11 cellular contexts compared by ENCODE assay signal in the genomic region with DNA sequence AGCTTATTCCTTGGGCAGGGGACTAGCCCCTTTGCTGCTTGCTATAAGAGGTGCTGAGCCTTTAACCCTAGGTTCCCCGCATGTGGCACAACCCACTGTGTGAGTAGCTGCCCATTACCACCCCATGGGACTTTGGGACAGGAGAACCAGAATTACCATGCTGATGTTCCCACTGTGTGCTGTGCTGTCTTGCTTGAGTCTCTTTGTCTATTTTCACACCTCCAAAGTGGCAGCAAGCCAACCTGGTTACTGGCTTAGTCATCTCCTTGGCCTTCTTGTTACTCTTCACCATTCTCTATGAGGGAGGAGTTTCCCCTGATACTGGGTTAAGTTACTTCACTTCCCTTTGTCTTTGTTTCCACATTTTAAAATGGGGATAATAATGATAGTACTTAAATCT.
A peak's percentile ranks its signal among the peaks of the same experiment; 100 is the strongest.
DNase-seq lines count a peak whose midpoint lies in the region; ATAC-seq and TF ChIP-seq lines count a peak whose summit lies in the region.
"Had no signal": no experiment of that assay in that cellular context is flagged by ENCODE, and none has a peak within 500 bp of the region (broad histone marks: within the 10 kb centered on the region; RNA-seq: fewer than 3 reads in every experiment).

No MANE protein-coding gene starts in this region.

- H3K36me3 ChIP-seq in CD4-positive, alpha-beta memory T cell (ENCODE audit: insufficient read depth, low read length): no peaks in the 10 kb centered on the region
- H3K36me3 ChIP-seq: tibial artery had no signal

- H3K4me3 ChIP-seq in cardiac fibroblast (replicated peaks in 1 of 2; ENCODE audit: low read depth in 2 of 2, low read length in 2 of 2): no peak overlapping the region
- no peak overlapping the region for H3K4me3 ChIP-seq in CD4-positive, alpha-beta memory T cell (ENCODE audit: low read length in 2 of 2)
- H3K4me3 ChIP-seq: lung, tibial artery had no signal

- CTCF ChIA-PET in activated CD8-positive, alpha-beta memory T cell treated with anti-CD3 and anti-CD28 coated beads, Interleukin-2, amount 10 ng/mL, durations not matched to agents 7 days and 5 days (lab: Charles Lee): interaction anchor here (1.0 kb wide), 1 partner anchor 457 kb away, joined by 5 read pairs; no protein-coding TSS in a partner anchor
- CTCF ChIA-PET in CD4-positive, alpha-beta memory T cell (lab: Charles Lee; ENCODE audit: partially characterized antibody): interaction anchor here (18.7 kb wide), 1 partner anchor 459 kb away, joined by 388 read pairs; no protein-coding TSS in a partner anchor

- no peaks in the 10 kb centered on the region for H3K9me3 Mint-ChIP-seq in activated CD8-positive, alpha-beta memory T cell treated with anti-CD3 and anti-CD28 coated beads, Interleukin-2, amount 10 ng/mL, durations not matched to agents 7 days and 5 days (ENCODE audit: low read depth)
- peaks cover 0 to 6% (median 0%) of the 10 kb centered on the region in 8 donors for H3K9me3 Mint-ChIP-seq in CD4-positive, alpha-beta memory T cell

- no peaks in the 10 kb centered on the region for H3K9me3 ChIP-seq in CD4-positive, alpha-beta memory T cell (ENCODE audit: control insufficient read depth in 1 of 2, low read length in 2 of 2)
- H3K9me3 ChIP-seq: tibial artery had no signal

- H3K27ac ChIP-seq in CD4-positive, alpha-beta memory T cell (ENCODE audit: low read depth, low read length): no peak overlapping the region
- H3K27ac ChIP-seq: tibial artery had no signal

- no peak overlapping the region for H3K4me3 Mint-ChIP-seq in activated CD8-positive, alpha-beta memory T cell treated with anti-CD3 and anti-CD28 coated beads, Interleukin-2, amount 10 ng/mL, durations not matched to agents 7 days and 5 days
- no peak overlapping the region for H3K4me3 Mint-ChIP-seq in CD4-positive, alpha-beta memory T cell

- ATAC-seq in activated CD8-positive, alpha-beta memory T cell treated with anti-CD3 and anti-CD28 coated beads, Interleukin-2, amount 10 ng/mL, durations not matched to agents 7 days and 5 days: peak; percentile 27

- no peaks in the 10 kb centered on the region for H3K27me3 ChIP-seq in CD4-positive, alpha-beta memory T cell (ENCODE audit: insufficient read depth, low read length)
- H3K27me3 ChIP-seq: tibial artery had no signal

- H3K36me3 Mint-ChIP-seq in activated CD8-positive, alpha-beta memory T cell treated with anti-CD3 and anti-CD28 coated beads, Interleukin-2, amount 10 ng/mL, durations not matched to agents 7 days and 5 days: peaks cover 5% of the 10 kb centered on the region
- peaks cover 0 to 4% of the 10 kb centered on the region in 2 donors for H3K36me3 Mint-ChIP-seq in CD4-positive, alpha-beta memory T cell

- DNase-seq in activated CD8-positive, alpha-beta memory T cell treated with anti-CD3 and anti-CD28 coated beads, Interleukin-2, amount 10 ng/mL, durations not matched to agents 7 days and 5 days: peak; percentile 47
- DNase-seq in activated CD8-positive, alpha-beta memory T cell treated with anti-CD3 and anti-CD28 coated beads, Interleukin-2, amount 50 U/mL, for 48 hours: no peak
- peak; percentile 43 for DNase-seq in LHCN-M2 (ENCODE audit: low read depth)
- DNase-seq in cardiac fibroblast (ENCODE audit: low read depth in 2 of 2): peak; percentile 64 to 74
- peak; percentile 20 for DNase-seq in stimulated activated CD4-positive, alpha-beta T cell treated with anti-CD3 and anti-CD28 coated beads, Interleukin-4, amount 100 ng/mL, for 1 hour
- DNase-seq in GM13977 (ENCODE audit: low spot score): no peak
- no peak for DNase-seq in CD4-positive, alpha-beta memory T cell
- no peak for DNase-seq in DMS114 treated with DMSO at 0.1 percent for 48 hours (lab: John Stamatoyannopoulos, UW; ENCODE audit: unreplicated experiment)
- DNase-seq: SK-N-SH, tibial artery had no signal

- in situ Hi-C loops in GM13977 (cut with MboI; ENCODE audit: low pct_unique_long_range_greater_than_20kb, low sequenced_read_pairs, unreplicated experiment): no loop called here

- no peak overlapping the region for H3K27ac Mint-ChIP-seq in activated CD8-positive, alpha-beta memory T cell treated with anti-CD3 and anti-CD28 coated beads, Interleukin-2, amount 10 ng/mL, durations not matched to agents 7 days and 5 days
- no peak overlapping the region for H3K27ac Mint-ChIP-seq in CD4-positive, alpha-beta memory T cell

- no peaks in the 10 kb centered on the region for H3K4me1 ChIP-seq in CD4-positive, alpha-beta memory T cell (ENCODE audit: insufficient read depth, low read length)

- POLR2A ChIA-PET in CD4-positive, alpha-beta memory T cell (lab: Charles Lee; ENCODE audit: partially characterized antibody): no interaction called here

- H3K27me3 Mint-ChIP-seq in activated CD8-positive, alpha-beta memory T cell treated with anti-CD3 and anti-CD28 coated beads, Interleukin-2, amount 10 ng/mL, durations not matched to agents 7 days and 5 days: peaks cover 16% of the 10 kb centered on the region
- peaks cover 1 to 2% of the 10 kb centered on the region in 2 donors for H3K27me3 Mint-ChIP-seq in CD4-positive, alpha-beta memory T cell

- H3K4me1 Mint-ChIP-seq in activated CD8-positive, alpha-beta memory T cell treated with anti-CD3 and anti-CD28 coated beads, Interleukin-2, amount 10 ng/mL, durations not matched to agents 7 days and 5 days: peaks cover 7% of the 10 kb centered on the region
- H3K4me1 Mint-ChIP-seq in CD4-positive, alpha-beta memory T cell: peaks cover 0 to under 1% (median under 1%) of the 10 kb centered on the region in 4 donors

- intact Hi-C loops in CD4-positive, alpha-beta memory T cell (cut with micrococcal nuclease): no loop called here

- TF ChIP-seq CTCF in cardiac fibroblast (IDR thresholded peaks at IDR 0.05; ENCODE audit: low read depth, low read length) (no peak), GM13977 (IDR thresholded peaks at IDR 0.05; ENCODE audit: extremely low read depth, insufficient read depth, missing control alignments) (no peak)

Comparison
In these comparisons a context has a peak if more than half of its experiments do, and no peak if none do; other contexts are left out.
1. DNase-seq: peak in activated CD8-positive, alpha-beta memory T cell treated with anti-CD3 and anti-CD28 coated beads, Interleukin-2, amount 10 ng/mL, durations not matched to agents 7 days and 5 days (single experiment), LHCN-M2 (single experiment), cardiac fibroblast (2 of 2) and stimulated activated CD4-positive, alpha-beta T cell treated with anti-CD3 and anti-CD28 coated beads, Interleukin-4, amount 100 ng/mL, for 1 hour (single experiment); none in activated CD8-positive, alpha-beta memory T cell treated with anti-CD3 and anti-CD28 coated beads, Interleukin-2, amount 50 U/mL, for 48 hours (single experiment), GM13977 (single experiment), CD4-positive, alpha-beta memory T cell (0 of 5) and DMS114 treated with DMSO at 0.1 percent for 48 hours (single experiment).